ENCODE assay signal across 17 cellular contexts in the genomic region with DNA sequence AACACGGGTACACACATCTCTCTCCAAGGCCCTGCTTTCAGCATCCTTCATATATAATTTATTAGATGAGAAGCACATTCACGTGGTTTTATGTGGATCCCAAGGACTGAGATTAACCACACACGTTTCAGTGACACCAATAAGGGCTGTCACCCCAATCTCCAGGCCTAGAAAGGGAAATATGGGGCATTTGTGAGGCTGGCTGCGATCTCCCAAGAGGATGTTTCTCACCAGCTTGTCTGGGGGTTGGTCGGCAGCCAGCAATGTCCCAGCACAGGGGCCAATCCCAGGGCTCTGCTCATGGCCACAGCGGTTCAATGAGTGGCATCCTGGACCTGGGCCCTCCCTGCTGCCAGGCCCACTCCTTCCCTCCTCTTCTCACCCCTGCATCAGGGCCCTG.
DNase-seq lines count a peak whose midpoint lies in the region; ATAC-seq and TF ChIP-seq lines count a peak whose summit lies in the region.
"Had no signal": no experiment of that assay in that cellular context is flagged by ENCODE, and none has a peak within 500 bp of the region (broad histone marks: within the 10 kb centered on the region; RNA-seq: fewer than 3 reads in every experiment).

No MANE protein-coding gene starts in this region.

- H3K9me3 ChIP-seq in right cardiac atrium (ENCODE audit: control insufficient read depth, low read length): no peaks in the 10 kb centered on the region
- H3K9me3 ChIP-seq in heart left ventricle: no peaks in the 10 kb centered on the region
- H3K9me3 ChIP-seq: Caco-2, SJCRH30 had no signal

- no peak for TF ChIP-seq CTCF in heart left ventricle (IDR thresholded peaks at IDR 0.05)

- H3K36me3 ChIP-seq in heart left ventricle: no peaks in the 10 kb centered on the region
- H3K36me3 ChIP-seq in rectal smooth muscle tissue (ENCODE audit: control insufficient read depth, insufficient read depth, low read length): no peaks in the 10 kb centered on the region
- H3K36me3 ChIP-seq: SJCRH30 had no signal

- no peaks in the 10 kb centered on the region for H3K27me3 ChIP-seq in right cardiac atrium (ENCODE audit: control insufficient read depth, insufficient read depth)
- no peaks in the 10 kb centered on the region for H3K27me3 ChIP-seq in heart left ventricle
- no peaks in the 10 kb centered on the region for H3K27me3 ChIP-seq in rectal smooth muscle tissue (ENCODE audit: control insufficient read depth, insufficient read depth, low read length)
- H3K27me3 ChIP-seq: SJCRH30 had no signal

- H3K9ac ChIP-seq in rectal smooth muscle tissue (ENCODE audit: low read length): no peak overlapping the region

- H3K4me3 ChIP-seq in right cardiac atrium (ENCODE audit: low read length): no peak overlapping the region
- H3K4me3 ChIP-seq in heart left ventricle: no peak overlapping the region
- H3K4me3 ChIP-seq in rectal smooth muscle tissue (ENCODE audit: low read length): no peak overlapping the region
- H3K4me3 ChIP-seq: SJCRH30 had no signal

- DNase-seq in right cardiac atrium: peak in 1 of 3 donors; percentile 76
- no peak for DNase-seq in heart left ventricle
- DNase-seq in globus pallidus (ENCODE audit: low spot score): peak; percentile 47
- no peak for DNase-seq in HT-29 (ENCODE audit: low spot score)
- DNase-seq in activated CD4-positive, alpha-beta T cell treated with anti-CD3 and anti-CD28 coated beads for 48 hours: no peak
- DNase-seq: Caco-2; CD4-positive, alpha-beta T cell; GF-D8; KG1; NCI-H1694 treated with DMSO at 0.1 percent for 48 hours; NCI-H774; PC-3; SJCRH30 had no signal

- intact Hi-C loops in right cardiac atrium (cut with DNase I) (no loop called here), heart left ventricle (cut with DNase I) (no loop called here)

- WGBS in right cardiac atrium: 59% methylated on average over 6 of the region's 6 CpGs
- WGBS in heart left ventricle, 4 donors: 84 to 91% (median 88%) methylated on average over 6 of the region's 6 CpGs

- H3K27ac ChIP-seq in right cardiac atrium (ENCODE audit: low read length) (peak overlapping the region; percentile 11), heart left ventricle (peak overlapping the region in 6 of 12 donors; percentile 39 to 77 (median 52)), rectal smooth muscle tissue (ENCODE audit: low read depth, low read length) (peak overlapping the region; percentile 78)
- H3K27ac ChIP-seq: RWPE1, SJCRH30 had no signal

- peaks cover 5% of the 10 kb centered on the region for H3K4me1 ChIP-seq in right cardiac atrium (ENCODE audit: control insufficient read depth, insufficient read depth, low read length)
- peaks cover 0 to 33% (median 9%) of the 10 kb centered on the region in 12 donors for H3K4me1 ChIP-seq in heart left ventricle
- H3K4me1 ChIP-seq in rectal smooth muscle tissue (ENCODE audit: control insufficient read depth, insufficient read depth, low read length): peaks cover 40% of the 10 kb centered on the region

- no peak for TF ChIP-seq POLR2A in heart left ventricle (IDR thresholded peaks at IDR 0.05)

- ATAC-seq in right cardiac atrium (peak; percentile 51 to 58), heart left ventricle (no peak), GM21529 (IDR thresholded peaks at IDR 0.05; ENCODE audit: unreplicated experiment) (no peak), GM19463 (IDR thresholded peaks at IDR 0.05; ENCODE audit: unreplicated experiment) (no peak)
- ATAC-seq: PC-3 had no signal

Comparison
In these comparisons a context has a peak if more than half of its experiments do, and no peak if none do; other contexts are left out.
1. ATAC-seq: peak in right cardiac atrium (2 of 2); none in heart left ventricle (0 of 4), GM21529 (single experiment) and GM19463 (single experiment).